8 cellular contexts compared by ENCODE assay signal in the genomic region with DNA sequence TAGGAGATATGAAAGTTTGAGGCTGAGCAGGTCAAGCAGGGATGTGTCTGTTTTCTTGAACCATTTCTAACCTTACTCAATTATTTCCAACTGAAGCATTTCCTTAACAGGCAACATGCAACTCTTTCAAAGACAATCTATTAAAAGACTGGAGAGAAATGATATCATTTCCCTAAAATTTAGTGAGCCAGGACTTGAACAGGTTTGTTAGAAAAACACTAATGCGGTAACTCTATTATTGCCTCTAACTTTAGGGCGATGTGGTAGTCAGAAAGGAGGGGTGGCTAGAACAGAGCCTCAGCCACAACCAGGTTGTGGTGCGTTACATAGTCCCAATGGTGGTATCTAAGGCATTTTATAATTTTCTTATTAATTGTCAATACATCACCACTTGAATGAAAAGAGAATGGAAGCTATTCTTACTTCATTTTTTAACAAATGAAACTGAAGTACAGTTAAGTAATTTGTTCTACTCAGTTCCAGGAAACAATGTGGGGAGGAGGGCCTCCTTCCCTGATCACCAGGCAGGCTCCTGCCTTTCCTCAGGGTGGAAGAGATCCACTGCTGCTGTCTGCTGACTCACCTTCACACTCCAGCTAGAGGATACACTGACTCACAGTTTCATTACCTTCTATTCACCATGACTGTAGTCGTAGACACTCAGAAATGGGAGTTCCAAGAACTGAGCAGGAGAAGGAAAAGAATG. TPM values are rescaled to one million over a fixed set of nuclear protein-coding genes. Genes with fewer than 3 reads are reported as not detected.
A peak's percentile ranks its signal among the peaks of the same experiment; 100 is the strongest.
DNase-seq lines count a peak whose midpoint lies in the region; ATAC-seq and TF ChIP-seq lines count a peak whose summit lies in the region.

No MANE protein-coding gene starts in this region.

- H3K36me3 ChIP-seq in rectal smooth muscle tissue (ENCODE audit: control insufficient read depth, insufficient read depth, low read length) = no peaks in the 10 kb centered on the region

- DNase-seq in SKM-1 treated with dmso at 0.1 percent for 144 hours (lab: John Stamatoyannopoulos, UW; ENCODE audit: unreplicated experiment) (peak; percentile 7), SKM-1 (lab: John Stamatoyannopoulos, UW; ENCODE audit: unreplicated experiment) (no peak), RWPE1 (ENCODE audit: low spot score) (peak; percentile 96), NCI-H1694 treated with DMSO at 0.1 percent for 48 hours (lab: John Stamatoyannopoulos, UW) (no peak), NCI-H128 (lab: John Stamatoyannopoulos, UW; ENCODE audit: unreplicated experiment) (no peak), NCI-H510A (lab: John Stamatoyannopoulos, UW) (no peak)

- TF ChIP-seq CTCF in RWPE1 (conservative IDR thresholded peaks at IDR 0.05; ENCODE audit: low read depth) = no peak

- no peaks in the 10 kb centered on the region for H3K4me1 ChIP-seq in rectal smooth muscle tissue (ENCODE audit: control insufficient read depth, insufficient read depth, low read length)

- no peak overlapping the region for H3K9ac ChIP-seq in rectal smooth muscle tissue (ENCODE audit: low read length)

- H3K27me3 ChIP-seq in rectal smooth muscle tissue (ENCODE audit: control insufficient read depth, insufficient read depth, low read length) = no peaks in the 10 kb centered on the region

- POLR2A ChIA-PET in RWPE1 (lab: Yijun Ruan, JAX; ENCODE audit: low non-redundant PET) = no interaction called here

- no peak overlapping the region for H3K4me3 ChIP-seq in rectal smooth muscle tissue (ENCODE audit: low read length)

- peak; percentile 99 for ATAC-seq in esophagus mucosa

- CTCF ChIA-PET in RWPE1 (lab: Yijun Ruan, JAX) = interaction anchor here (0.5 to 0.6 kb wide), 2 partner anchors 18 to 179 kb away, joined by 3 read pairs; no protein-coding TSS in a partner anchor

- peak overlapping the region; percentile 84; the same call in 1 of the 2 replicates for H3K27ac ChIP-seq in RWPE1
- H3K27ac ChIP-seq in rectal smooth muscle tissue (ENCODE audit: low read depth, low read length) = peak overlapping the region; percentile 6

RNA-seq across cellular contexts. Expression of a gene that starts 22.8 kb away (rescaled TPM):
- 117 TPM for total RNA-seq in esophagus mucosa

Comparison
In these comparisons a context has a peak if more than half of its experiments do, and no peak if none do; other contexts are left out.
1. DNase-seq: peak in SKM-1 treated with dmso at 0.1 percent for 144 hours (single experiment) and RWPE1 (single experiment); none in SKM-1 (single experiment), NCI-H1694 treated with DMSO at 0.1 percent for 48 hours (single experiment), NCI-H128 (single experiment) and NCI-H510A (single experiment).